Comparison of ENCODE assay signal across 16 cellular contexts in genomic region chr4:119087121-119087520, GRCh38. TPM values are rescaled to one million over a fixed set of nuclear protein-coding genes. Genes with fewer than 3 reads are reported as not detected.
DNase-seq lines count a peak whose midpoint lies in the region; ATAC-seq, FAIRE-seq and TF ChIP-seq lines count a peak whose summit lies in the region.
"Had no signal": no experiment of that assay in that cellular context is flagged by ENCODE, and none has a peak within 500 bp of the region (broad histone marks: within the 10 kb centered on the region; RNA-seq: fewer than 3 reads in every experiment).

No MANE protein-coding gene starts in this region.

- H3K27me3 ChIP-seq in brain microvascular endothelial cell (replicated peaks) (no peaks in the 10 kb centered on the region), MM.1S (replicated peaks; ENCODE audit: insufficient read depth, low read length) (no peaks in the 10 kb centered on the region)

- ATAC-seq in A549 (peak; percentile 47 to 79; a peak in 3 of 6 replicates), left colon (peak; percentile 78), HG03135 (IDR thresholded peaks at IDR 0.05; ENCODE audit: unreplicated experiment) (no peak), HG03108 (IDR thresholded peaks at IDR 0.05; ENCODE audit: unreplicated experiment) (no peak)
- ATAC-seq: K562; natural killer cell; stimulated activated effector memory CD8-positive, alpha-beta T cell treated with anti-CD3 and anti-CD28 coated beads, Interleukin-12 subunit alpha, Interleukin-12 subunit beta, amount 100 ng/mL, for 72 hours had no signal

- H3K27ac ChIP-seq in A549 = peak overlapping the region; percentile 52 to 85
- H3K27ac ChIP-seq in brain microvascular endothelial cell = no peak overlapping the region
- no peak overlapping the region for H3K27ac ChIP-seq in MM.1S (ENCODE audit: low read length)

- intact Hi-C loops in left colon (cut with DNase I, micrococcal nuclease) = no loop called here

- H4K20me1 ChIP-seq in MM.1S (ENCODE audit: insufficient read depth, low read length) = no peaks in the 10 kb centered on the region

- TF ChIP-seq EP300 in A549 (IDR thresholded peaks at IDR 0.05) = no peak

- H3K36me3 ChIP-seq in brain microvascular endothelial cell (replicated peaks) = no peaks in the 10 kb centered on the region
- no peaks in the 10 kb centered on the region for H3K36me3 ChIP-seq in MM.1S (replicated peaks; ENCODE audit: insufficient read depth, low read length)

- WGBS in A549 (ENCODE audit: missing lambda C conversion rate) = 20% methylated on average over 3 of the region's 3 CpGs

- H3K9me3 ChIP-seq in A549 = peaks cover 11% of the 10 kb centered on the region; the same call in 1 of the 3 replicates
- H3K9me3 ChIP-seq in MM.1S (replicated peaks; ENCODE audit: insufficient read depth, low read length) = no peaks in the 10 kb centered on the region

- H3K9me3 Mint-ChIP-seq in HFFc6 = no peaks in the 10 kb centered on the region
- H3K9me3 Mint-ChIP-seq: stimulated activated effector memory CD8-positive, alpha-beta T cell treated with anti-CD3 and anti-CD28 coated beads, Interleukin-12 subunit alpha, Interleukin-12 subunit beta, amount 100 ng/mL, for 72 hours had no signal

- FAIRE-seq in A549 (lab: Jason Lieb, UNC) = no peak
- FAIRE-seq: H1, K562 had no signal

- peak; percentile 44 to 49; a peak in 4 of 5 replicates for TF ChIP-seq RAD21 in A549 (conservative IDR thresholded peaks at IDR 0.05 in 1 of 2, IDR thresholded peaks at IDR 0.05 in 1 of 2)

- H3K27ac Mint-ChIP-seq in HFFc6 = no peak overlapping the region
- H3K27ac Mint-ChIP-seq: natural killer cell; stimulated activated effector memory CD8-positive, alpha-beta T cell treated with anti-CD3 and anti-CD28 coated beads, Interleukin-12 subunit alpha, Interleukin-12 subunit beta, amount 100 ng/mL, for 72 hours had no signal

- peak; percentile 41 for TF ChIP-seq CTCF in A549 (IDR thresholded peaks at IDR 0.05)
- peak; percentile 70 for TF ChIP-seq CTCF in HFFc6 (IDR thresholded peaks at IDR 0.05)
- peak; percentile 22 for TF ChIP-seq CTCF in brain microvascular endothelial cell (IDR thresholded peaks at IDR 0.05; ENCODE audit: low read depth, low read length, missing control alignments)
- TF ChIP-seq CTCF in MM.1S (IDR thresholded peaks at IDR 0.05; ENCODE audit: low read length) = no peak; the same call in 1 of the 2 replicates

- peaks cover 30% of the 10 kb centered on the region for H3K4me1 ChIP-seq in A549
- no peaks in the 10 kb centered on the region for H3K4me1 ChIP-seq in MM.1S (ENCODE audit: low read length)

- POLR2A ChIA-PET in A549 (lab: Yijun Ruan, JAX) = interaction anchor here (0.8 to 2.4 kb wide), 2 partner anchors 15 to 125 kb away, joined by 3 to 11 read pairs; partner anchors contain the start of gene USP53

- H3K9ac ChIP-seq in MM.1S (ENCODE audit: low read length) = no peak overlapping the region

- DNase-seq in A549 (ENCODE audit: low read depth in 1 of 2, low spot score in 1 of 2) (peak in 1 of 2 experiments; percentile 31), HFFc6 (no peak), brain microvascular endothelial cell (no peak), left colon (no peak), NOMO-1 treated with DMSO at 0.1 percent for 48 hours (lab: John Stamatoyannopoulos, UW; ENCODE audit: unreplicated experiment) (no peak), MM.1S (no peak)
- DNase-seq: activated CD4-positive, alpha-beta T cell treated with anti-CD3 and anti-CD28 coated beads for 4 hours; activated effector memory CD4-positive, alpha-beta T cell treated with anti-CD3 and anti-CD28 coated beads, Interleukin-2, amount 50 U/mL, for 16 hours; natural killer cell; NCI-H2171; SHP77 had no signal

- H2AFZ ChIP-seq in MM.1S (ENCODE audit: low read length) = no peak overlapping the region

- H3K4me1 Mint-ChIP-seq in HFFc6 (ENCODE audit: low read depth) = peaks cover 16% of the 10 kb centered on the region
- H3K4me1 Mint-ChIP-seq: natural killer cell; stimulated activated effector memory CD8-positive, alpha-beta T cell treated with anti-CD3 and anti-CD28 coated beads, Interleukin-12 subunit alpha, Interleukin-12 subunit beta, amount 100 ng/mL, for 72 hours had no signal

- peaks cover 4% of the 10 kb centered on the region for H3K36me3 Mint-ChIP-seq in HFFc6 (ENCODE audit: low read depth)
- H3K36me3 Mint-ChIP-seq: natural killer cell; stimulated activated effector memory CD8-positive, alpha-beta T cell treated with anti-CD3 and anti-CD28 coated beads, Interleukin-12 subunit alpha, Interleukin-12 subunit beta, amount 100 ng/mL, for 72 hours had no signal

- CTCF ChIA-PET in A549 (lab: Yijun Ruan, JAX) = interaction anchor here (0.6 to 3.4 kb wide), 13 partner anchors 10 to 211 kb away, joined by 3 to 10 read pairs (median 4); partner anchors contain the start of gene USP53

- H3K9me2 ChIP-seq in MM.1S (replicated peaks; ENCODE audit: insufficient read depth, low read length) = no peaks in the 10 kb centered on the region

- no peak for TF ChIP-seq POLR2A in A549 (IDR thresholded peaks at IDR 0.05; ENCODE audit: low read length)

- H3K4me3 Mint-ChIP-seq in HFFc6 = no peak overlapping the region
- H3K4me3 Mint-ChIP-seq: natural killer cell; stimulated activated effector memory CD8-positive, alpha-beta T cell treated with anti-CD3 and anti-CD28 coated beads, Interleukin-12 subunit alpha, Interleukin-12 subunit beta, amount 100 ng/mL, for 72 hours had no signal

- no peaks in the 10 kb centered on the region for H3F3A ChIP-seq in MM.1S (ENCODE audit: insufficient read depth, low read length)

- in situ Hi-C loops in brain microvascular endothelial cell (cut with HindIII; ENCODE audit: low pct_ligation_motif_present, low sequenced_read_pairs) = no loop called here

- peak overlapping the region; percentile 48 for H3K4me2 ChIP-seq in A549
- H3K4me2 ChIP-seq in MM.1S (ENCODE audit: low read depth, low read length) = no peak overlapping the region

- H3K4me3 ChIP-seq in A549 (no peak overlapping the region), brain microvascular endothelial cell (ENCODE audit: low read depth, low read length) (no peak overlapping the region), MM.1S (ENCODE audit: low read length) (no peak overlapping the region)
- H3K4me3 ChIP-seq: K562 had no signal

- no peaks in the 10 kb centered on the region for H3K79me2 ChIP-seq in MM.1S (ENCODE audit: low read length)

- H3K27me3 Mint-ChIP-seq in HFFc6 (ENCODE audit: insufficient read depth) = no peaks in the 10 kb centered on the region

TF ChIP-seq in A549, 52 proteins besides CTCF, POLR2A, EP300 and RAD21:
- TF ChIP-seq MYC (IDR thresholded peaks at IDR 0.05; ENCODE audit: borderline replicate concordance, low read length) = no peak
- TF ChIP-seq SREBF2 (IDR thresholded peaks at IDR 0.05) = no peak
- TF ChIP-seq SMC3 (IDR thresholded peaks at IDR 0.05) = peak; percentile 49; the same call in 2 of the 3 replicates

RNA-seq across cellular contexts. Expression of gene MYOZ2, which starts 48.5 kb away (rescaled TPM):
- polyA plus RNA-seq in A549 (2011; rRNA removed) (not detected in 2 replicates), A549 (2017; fragmentation: RNase III; extraction: RNeasy Plus Mini Kit Qiagen cat#74134 plus additional on column Dnase treatment) (not detected in 3 replicates)
- not detected in 2 replicates for polyA plus RNA-seq in A549 (2012; cell fraction: cytosol; rRNA removed)
- polyA plus RNA-seq in A549 (2012; cell fraction: nucleus; rRNA removed) = not detected in 2 replicates
- polyA minus RNA-seq in A549 (2011; rRNA and poly(A)+ RNA removed) = not detected in 2 replicates
- total RNA-seq in HFFc6 (2021; fragmentation: NEBNext Ultra II Directional; extraction: Animal tissue kit (Norgen Biotek cat#: 25700)) = under 1 TPM; 0.28 to 0.71 (median 0.37) TPM
- total RNA-seq in left colon = not detected
- total RNA-seq: H1, K562, natural killer cell had no signal
- polyA plus RNA-seq: H1, K562 had no signal

Comparison
In these comparisons a context has a peak if more than half of its experiments do, and no peak if none do; other contexts are left out.
1. ATAC-seq: peak in A549 (2 of 2) and left colon (single experiment); none in HG03135 (single experiment) and HG03108 (single experiment).
2. H3K27ac ChIP-seq: peak in A549 (2 of 2); none in brain microvascular endothelial cell (single experiment) and MM.1S (single experiment).